ENCODE assay signal across 12 cellular contexts in the genomic region with DNA sequence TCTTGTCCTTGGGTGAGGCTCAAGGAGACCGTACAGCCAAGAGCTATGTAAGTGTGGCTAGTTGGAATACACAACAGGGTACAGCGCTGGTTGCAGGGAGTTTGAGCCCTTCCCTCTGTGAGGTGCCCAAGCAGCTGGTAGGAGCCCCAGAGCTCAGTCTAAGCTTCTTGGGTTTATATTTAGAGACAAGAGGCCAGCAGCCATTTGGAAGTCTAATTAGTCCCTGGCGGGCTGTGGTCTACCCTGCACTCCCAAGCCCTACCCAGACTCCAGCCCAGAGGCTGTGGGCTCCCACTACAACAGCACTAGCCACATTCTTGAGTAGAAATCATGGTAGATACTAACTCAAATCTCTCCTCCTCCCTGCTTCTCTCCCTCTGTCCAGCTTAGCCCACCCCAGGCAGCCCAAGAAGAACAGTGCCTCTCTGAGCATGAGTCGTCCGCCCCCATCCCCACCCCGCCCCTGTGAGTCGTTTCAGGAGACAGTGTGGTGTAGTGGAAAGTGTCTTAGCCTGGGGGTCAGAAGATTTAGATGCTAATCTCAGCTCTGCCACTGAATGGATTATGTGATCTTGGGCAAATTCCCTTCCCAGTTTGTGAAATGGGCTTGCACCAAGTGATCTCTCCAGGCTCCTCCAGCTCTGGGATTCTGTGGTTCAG. TPM values are rescaled to one million over a fixed set of nuclear protein-coding genes. Genes with fewer than 3 reads are reported as not detected.
DNase-seq lines count a peak whose midpoint lies in the region; ATAC-seq, FAIRE-seq and TF ChIP-seq lines count a peak whose summit lies in the region.
"Had no signal": no experiment of that assay in that cellular context is flagged by ENCODE, and none has a peak within 500 bp of the region (broad histone marks: within the 10 kb centered on the region; RNA-seq: fewer than 3 reads in every experiment).

No MANE protein-coding gene starts in this region.

- no peaks in the 10 kb centered on the region for H3K27me3 ChIP-seq in HCT116 (ENCODE audit: insufficient read depth, low read length)
- H3K27me3 ChIP-seq in sigmoid colon, result no peaks in the 10 kb centered on the region
- H3K27me3 ChIP-seq: cardiac muscle cell had no signal

- TF ChIP-seq RAD21 in HCT116 (IDR thresholded peaks at IDR 0.05; ENCODE audit: low read depth), result no peak

- H3K79me2 ChIP-seq in HCT116 (ENCODE audit: insufficient read depth, low read length), result peaks cover 34% of the 10 kb centered on the region; the same call in 1 of the 2 replicates

- H3K4me2 ChIP-seq in HCT116 (ENCODE audit: low read length), result 0 out of 2 replicates have a peak overlapping the region, but pooled peaks have one; percentile 9

- H3K4me3 ChIP-seq in HCT116 (replicated peaks in 1 of 2; ENCODE audit: low read depth in 1 of 2, low read length in 2 of 2) (no peak overlapping the region), sigmoid colon (no peak overlapping the region)
- H3K4me3 ChIP-seq: cardiac muscle cell had no signal

- peaks cover 3% of the 10 kb centered on the region; the same call in 1 of the 2 replicates for H4K20me1 ChIP-seq in HCT116 (ENCODE audit: insufficient read depth)

- peaks cover 0 to 16% of the 10 kb centered on the region in 2 experiments; a peak in 2 of 4 replicates for H3K4me1 ChIP-seq in HCT116 (ENCODE audit: control insufficient read depth in 1 of 2, insufficient read depth in 2 of 2, low read length in 2 of 2)
- peaks cover 0 to 6% (median 6%) of the 10 kb centered on the region in 4 donors for H3K4me1 ChIP-seq in sigmoid colon

- H3K4me3 Mint-ChIP-seq in activated T-helper 17 cell treated with anti-CD3 and anti-CD28 coated beads, Interleukin-2, amount 50 U/mL, for 72 hours, result no peak overlapping the region
- H3K4me3 Mint-ChIP-seq: CD8-positive, alpha-beta memory T cell; memory B cell had no signal

- H3K27ac Mint-ChIP-seq in activated T-helper 17 cell treated with anti-CD3 and anti-CD28 coated beads, Interleukin-2, amount 50 U/mL, for 72 hours, result peak overlapping the region; percentile 78
- H3K27ac Mint-ChIP-seq: memory B cell had no signal

- TF ChIP-seq CTCF in HCT116 (IDR thresholded peaks at IDR 0.05 in 2 of 3, conservative IDR thresholded peaks at IDR 0.05 in 1 of 3; ENCODE audit: borderline replicate concordance in 1 of 3, insufficient read depth in 1 of 3, low read depth in 2 of 3, low read length in 2 of 3) (no peak), sigmoid colon (IDR thresholded peaks at IDR 0.05) (no peak)

- H3K27me3 Mint-ChIP-seq in activated T-helper 17 cell treated with anti-CD3 and anti-CD28 coated beads, Interleukin-2, amount 50 U/mL, for 72 hours, result no peaks in the 10 kb centered on the region
- H3K27me3 Mint-ChIP-seq: CD8-positive, alpha-beta memory T cell; memory B cell had no signal

- H3K4me1 Mint-ChIP-seq in activated T-helper 17 cell treated with anti-CD3 and anti-CD28 coated beads, Interleukin-2, amount 50 U/mL, for 72 hours, result peaks cover 3% of the 10 kb centered on the region

- H3K9me3 Mint-ChIP-seq in activated T-helper 17 cell treated with anti-CD3 and anti-CD28 coated beads, Interleukin-2, amount 50 U/mL, for 72 hours, result no peaks in the 10 kb centered on the region
- H3K9me3 Mint-ChIP-seq: CD8-positive, alpha-beta memory T cell; memory B cell had no signal

- H3K36me3 Mint-ChIP-seq in activated T-helper 17 cell treated with anti-CD3 and anti-CD28 coated beads, Interleukin-2, amount 50 U/mL, for 72 hours (ENCODE audit: low read depth), result peaks cover 63% of the 10 kb centered on the region

- intact Hi-C loops in HCT116 (cut with micrococcal nuclease), result no loop called here
- intact Hi-C loops in sigmoid colon (cut with DNase I), result no loop called here

- TF ChIP-seq POLR2A in HCT116 (IDR thresholded peaks at IDR 0.05; ENCODE audit: borderline replicate concordance, extremely low read depth, insufficient read depth, insufficient read length), result no peak
- no peak for TF ChIP-seq POLR2A in sigmoid colon (IDR thresholded peaks at IDR 0.05)

- H3K27ac ChIP-seq in HCT116 (ENCODE audit: low read depth, low read length), result no peak overlapping the region
- no peak overlapping the region for H3K27ac ChIP-seq in sigmoid colon
- H3K27ac ChIP-seq: cardiac muscle cell, HL-60 had no signal

- H2AFZ ChIP-seq in HCT116 (ENCODE audit: low read depth, low read length, poor library complexity, severe bottlenecking), result no peak overlapping the region

- no peaks in the 10 kb centered on the region for H3K9me2 ChIP-seq in HCT116 (ENCODE audit: insufficient read depth)

- 84 to 85% methylated on average over 7 of the region's 7 CpGs for whole genome bisulfite sequencing in sigmoid colon, 2 donors

- POLR2A ChIA-PET in HCT116 (lab: Charles Lee), result no interaction called here

- no peaks in the 10 kb centered on the region for H3K9me3 ChIP-seq in HCT116 (ENCODE audit: control insufficient read depth in 1 of 2, insufficient read depth in 1 of 2, low read depth in 1 of 2, low read length in 2 of 2)
- H3K9me3 ChIP-seq in sigmoid colon, result no peaks in the 10 kb centered on the region

- no peak overlapping the region for H3K9ac ChIP-seq in HCT116 (ENCODE audit: low read length)

- ATAC-seq in HCT116, result no peak
- ATAC-seq in activated T-helper 17 cell treated with anti-CD3 and anti-CD28 coated beads, Interleukin-2, amount 50 U/mL, for 72 hours (replicated peaks), result peak; percentile 49
- ATAC-seq in GM19467 (IDR thresholded peaks at IDR 0.05; ENCODE audit: unreplicated experiment), result no peak

- H3K36me3 ChIP-seq in HCT116 (ENCODE audit: control insufficient read depth in 1 of 2, insufficient read depth in 2 of 2, low read length in 2 of 2) (peaks cover 7 to 12% of the 10 kb centered on the region in 2 experiments), sigmoid colon (peaks cover 0 to 64% (median 40%) of the 10 kb centered on the region in 4 donors)

- DNase-seq in D341Med (ENCODE audit: low spot score) (peak; percentile 63), HCT116 (ENCODE audit: low read depth, low spot score) (no peak), sigmoid colon (peak; percentile 32), RCC 7860 (ENCODE audit: low spot score) (no peak), NCI-H1694 treated with DMSO at 0.1 percent for 48 hours (lab: John Stamatoyannopoulos, UW) (no peak)
- DNase-seq: CD8-positive, alpha-beta memory T cell; NCI-H446 treated with DMSO at 0.1 percent for 48 hours had no signal

- TF ChIP-seq EP300 in sigmoid colon (IDR thresholded peaks at IDR 0.05), result no peak

- no TSS peak for BruUV-seq in HCT116 (replicated peaks; lab: Mats Ljungman, UMichigan)

- RAD21 ChIA-PET in HCT116 (lab: Charles Lee; ENCODE audit: low non-redundant PET in 1 of 2, low total read pairs in 2 of 2, uncharacterized antibody in 2 of 2, unreplicated experiment in 2 of 2), result no interaction called here

- CTCF ChIA-PET in HCT116 (lab: Charles Lee), result no interaction called here

- FAIRE-seq in RCC 7860 (lab: Jason Lieb, UNC), result no peak

TF ChIP-seq in HCT116, 20 proteins besides CTCF, POLR2A, EP300 and RAD21 (continues in another document):
- TF ChIP-seq, protein P1, sequence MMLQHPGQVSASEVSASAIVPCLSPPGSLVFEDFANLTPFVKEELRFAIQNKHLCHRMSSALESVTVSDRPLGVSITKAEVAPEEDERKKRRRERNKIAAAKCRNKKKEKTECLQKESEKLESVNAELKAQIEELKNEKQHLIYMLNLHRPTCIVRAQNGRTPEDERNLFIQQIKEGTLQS (IDR thresholded peaks at IDR 0.05), result no peak
- TF ChIP-seq POLR2AphosphoS5 (IDR thresholded peaks at IDR 0.05; ENCODE audit: low read depth, low read length) (no peak), CBX3 (IDR thresholded peaks at IDR 0.05; ENCODE audit: low read depth) (no peak), EZH2phosphoT487 (IDR thresholded peaks at IDR 0.05; ENCODE audit: borderline replicate concordance) (no peak), EZH2 (IDR thresholded peaks at IDR 0.05) (no peak), ZNF274 (IDR thresholded peaks at IDR 0.05; ENCODE audit: low read depth, low read length) (no peak), SP1 (IDR thresholded peaks at IDR 0.05; ENCODE audit: low read depth) (no peak), SIN3A (IDR thresholded peaks at IDR 0.05; ENCODE audit: low read depth) (no peak), SRF (IDR thresholded peaks at IDR 0.05; ENCODE audit: low read depth) (no peak), ZFX (IDR thresholded peaks at IDR 0.05) (no peak), FOSL1 (IDR thresholded peaks at IDR 0.05; ENCODE audit: low read depth) (no peak)
- TF ChIP-seq, protein P2, sequence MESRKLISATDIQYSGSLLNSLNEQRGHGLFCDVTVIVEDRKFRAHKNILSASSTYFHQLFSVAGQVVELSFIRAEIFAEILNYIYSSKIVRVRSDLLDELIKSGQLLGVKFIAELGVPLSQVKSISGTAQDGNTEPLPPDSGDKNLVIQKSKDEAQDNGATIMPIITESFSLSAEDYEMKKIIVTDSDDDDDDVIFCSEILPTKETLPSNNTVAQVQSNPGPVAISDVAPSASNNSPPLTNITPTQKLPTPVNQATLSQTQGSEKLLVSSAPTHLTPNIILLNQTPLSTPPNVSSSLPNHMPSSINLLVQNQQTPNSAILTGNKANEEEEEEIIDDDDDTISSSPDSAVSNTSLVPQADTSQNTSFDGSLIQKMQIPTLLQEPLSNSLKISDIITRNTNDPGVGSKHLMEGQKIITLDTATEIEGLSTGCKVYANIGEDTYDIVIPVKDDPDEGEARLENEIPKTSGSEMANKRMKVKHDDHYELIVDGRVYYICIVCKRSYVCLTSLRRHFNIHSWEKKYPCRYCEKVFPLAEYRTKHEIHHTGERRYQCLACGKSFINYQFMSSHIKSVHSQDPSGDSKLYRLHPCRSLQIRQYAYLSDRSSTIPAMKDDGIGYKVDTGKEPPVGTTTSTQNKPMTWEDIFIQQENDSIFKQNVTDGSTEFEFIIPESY (IDR thresholded peaks at IDR 0.05; ENCODE audit: extremely low read depth, insufficient replicate concordance, low read length), result no peak

RNA-seq across cellular contexts. Expression of a gene that starts 37.8 kb away (rescaled TPM):
- total RNA-seq in HCT116 (2021; ENCODE audit: unreplicated experiment) (121 TPM), sigmoid colon (10 to 100 TPM; 44.6 to 52.8 (median 47.4) TPM)
- 76.3 and 109 TPM in 2 replicates for polyA plus RNA-seq in HCT116 (2012)
- 100 to 1,000 TPM in 1 of 2 donors, 10 to 100 TPM in 1; 64.0 to 107 TPM for total RNA-seq in activated T-helper 17 cell treated with anti-CD3 and anti-CD28 coated beads, Interleukin-2, amount 50 U/mL, for 72 hours
- 10 to 100 TPM; 55.3 to 69.8 (median 63.3) TPM for polyA plus RNA-seq in sigmoid colon

Comparison
In these comparisons a context has a peak if more than half of its experiments do, and no peak if none do; other contexts are left out.
1. DNase-seq: peak in D341Med (single experiment) and sigmoid colon (single experiment); none in HCT116 (single experiment), RCC 7860 (single experiment) and NCI-H1694 treated with DMSO at 0.1 percent for 48 hours (single experiment).